11 cellular contexts compared by ENCODE assay signal in genomic region chr10:62482581-62482980, GRCh38.
"Had no signal": no experiment of that assay in that cellular context is flagged by ENCODE, and none has a peak within 500 bp of the region (broad histone marks: within the 10 kb centered on the region; RNA-seq: fewer than 3 reads in every experiment).

No MANE protein-coding gene starts in this region.

- H3K4me3 ChIP-seq: HAP-1 had no signal

- H3K4me3 Mint-ChIP-seq: HFFc6, IgD-negative memory B cell had no signal

- H3K4me1 ChIP-seq: HAP-1 had no signal

- H3K9me3 Mint-ChIP-seq: HFFc6, IgD-negative memory B cell had no signal

- DNase-seq: GOT3, H7, HFFc6, Karpas-422, KBM-7 had no signal

- H3K9me3 ChIP-seq: HAP-1 had no signal

- H3K27ac ChIP-seq: HL-60, KMS-11 had no signal

- H3K27ac Mint-ChIP-seq: HFFc6, IgD-negative memory B cell had no signal

- FAIRE-seq: HepG2 had no signal

- H3K36me3 ChIP-seq: HAP-1 had no signal

- H3K36me3 Mint-ChIP-seq: IgD-negative memory B cell had no signal

- ATAC-seq: HCT116, HepG2 had no signal
